1 cellular context compared by ENCODE assay signal in the genomic region with DNA sequence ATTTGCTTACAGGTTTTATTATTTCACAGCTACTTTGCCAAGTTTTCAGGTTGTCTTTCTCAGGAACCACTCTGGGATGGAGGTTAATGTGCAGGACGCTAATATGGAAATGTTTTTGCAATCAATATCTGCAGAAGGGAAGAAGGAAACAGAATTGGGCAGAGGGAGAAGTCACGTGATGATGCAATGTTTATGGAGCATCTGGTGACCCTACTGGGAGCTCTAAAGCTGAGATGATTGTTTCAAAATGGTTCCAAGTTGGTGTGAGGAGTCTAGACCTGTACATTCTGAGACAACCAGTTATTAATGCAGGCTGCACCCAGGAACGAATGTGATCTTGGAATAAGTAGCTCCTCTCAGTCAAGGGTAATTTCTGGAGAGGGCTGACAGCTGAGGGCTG.
A peak's percentile ranks its signal among the peaks of the same experiment; 100 is the strongest.
TF ChIP-seq lines count a peak whose summit lies in the region.

No MANE protein-coding gene starts in this region.

TF ChIP-seq in K562, 482 proteins besides CTCF, POLR2A, EP300 and RAD21 (continued from another document):
- TF ChIP-seq, protein P1, sequence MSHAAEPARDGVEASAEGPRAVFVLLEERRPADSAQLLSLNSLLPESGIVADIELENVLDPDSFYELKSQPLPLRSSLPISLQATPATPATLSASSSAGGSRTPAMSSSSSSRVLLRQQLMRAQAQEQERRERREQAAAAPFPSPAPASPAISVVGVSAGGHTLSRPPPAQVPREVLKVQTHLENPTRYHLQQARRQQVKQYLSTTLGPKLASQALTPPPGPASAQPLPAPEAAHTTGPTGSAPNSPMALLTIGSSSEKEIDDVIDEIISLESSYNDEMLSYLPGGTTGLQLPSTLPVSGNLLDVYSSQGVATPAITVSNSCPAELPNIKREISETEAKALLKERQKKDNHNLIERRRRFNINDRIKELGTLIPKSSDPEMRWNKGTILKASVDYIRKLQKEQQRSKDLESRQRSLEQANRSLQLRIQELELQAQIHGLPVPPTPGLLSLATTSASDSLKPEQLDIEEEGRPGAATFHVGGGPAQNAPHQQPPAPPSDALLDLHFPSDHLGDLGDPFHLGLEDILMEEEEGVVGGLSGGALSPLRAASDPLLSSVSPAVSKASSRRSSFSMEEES (CRISPR knock-in tag; IDR thresholded peaks at IDR 0.05), result peak; percentile 46
